22 cellular contexts compared by ENCODE assay signal in the genomic region with DNA sequence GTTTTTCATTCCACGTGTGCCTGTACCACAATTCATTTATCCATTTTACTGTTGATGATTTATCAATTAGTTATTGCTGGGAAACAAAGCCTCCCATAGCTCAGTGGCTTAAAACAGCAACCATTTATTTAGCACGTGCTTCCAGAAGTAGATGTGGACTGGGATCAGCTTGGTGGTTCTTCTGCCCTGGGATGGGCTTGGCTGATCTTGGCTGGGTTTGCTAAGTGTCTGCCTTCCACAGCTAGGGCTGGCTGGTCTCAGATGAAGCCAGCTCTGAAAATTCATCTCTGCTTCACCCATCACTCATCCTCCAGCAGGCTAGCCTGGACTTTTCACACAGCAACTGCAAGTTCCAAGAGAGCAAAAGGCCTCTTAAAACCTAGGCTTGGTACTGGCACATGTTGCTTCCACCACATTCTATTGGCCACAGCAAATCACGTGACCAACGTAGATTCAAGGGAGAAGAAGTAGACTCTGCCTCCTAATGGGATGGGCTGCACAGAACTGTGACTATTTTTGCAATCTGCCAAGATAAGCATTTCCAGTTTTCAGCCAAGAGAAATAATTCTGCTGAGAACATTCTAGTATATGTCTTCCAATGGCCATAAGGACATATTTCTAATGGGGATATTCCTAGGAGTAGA.
"Had no signal": no experiment of that assay in that cellular context is flagged by ENCODE, and none has a peak within 500 bp of the region (broad histone marks: within the 10 kb centered on the region; RNA-seq: fewer than 3 reads in every experiment).

No MANE protein-coding gene starts in this region.

- H3K4me1 ChIP-seq: vagina had no signal

- FAIRE-seq: frontal cortex had no signal

- H3K27ac ChIP-seq: vagina had no signal

- ATAC-seq: left ventricle myocardium superior; stimulated activated naive B cell treated with anti-CD40 and anti-IgM and Interleukin-4, amounts not matched to agents 10 μg/mL and 1 μg/mL and 100 μg/mL, for 72 hours had no signal

- H3K4me3 ChIP-seq: vagina had no signal

- H3K36me3 ChIP-seq: vagina had no signal

- H3K27me3 ChIP-seq: vagina had no signal

- DNase-seq: activated CD4-positive, alpha-beta T cell treated with anti-CD3 and anti-CD28 coated beads for 4 hours; activated CD4-positive, alpha-beta T cell treated with anti-CD3 and anti-CD28 coated beads, Interleukin-2, amount 50 U/mL, for 48 hours; activated CD4-positive, CD25-positive, alpha-beta regulatory T cell; activated CD8-positive, alpha-beta memory T cell treated with anti-CD3 and anti-CD28 coated beads, Interleukin-2, amount 50 U/mL, for 48 hours; activated naive CD4-positive, alpha-beta T cell treated with Interleukin-2 at 50 U/mL for 16 hours; activated naive CD8-positive, alpha-beta T cell treated with anti-CD3 and anti-CD28 coated beads, Interleukin-2, amount 10 ng/mL, durations not matched to agents 7 days and 5 days; activated T-cell treated with anti-CD3 and anti-CD28 coated beads, Interleukin-2, amount 50 U/mL, for 48 hours; amygdala; dermis blood vessel endothelial cell; effector CD8-positive, alpha-beta T cell; glutamatergic neuron; hippocampal formation; left ventricle myocardium superior; mammary epithelial cell; nephron progenitor cell; occipital lobe; stimulated activated CD4-positive, alpha-beta T cell treated with anti-CD3 and anti-CD28 coated beads, Interleukin-2, amount 100 ng/mL, for 48 hours; stimulated activated CD8-positive, alpha-beta memory T cell treated with anti-CD3 and anti-CD28 coated beads, Interleukin-4, amount 100 ng/mL, for 48 hours; stimulated activated naive B cell treated with anti-CD40 and anti-IgM and Interleukin-4, amounts not matched to agents 10 μg/mL and 1 μg/mL and 100 μg/mL, for 72 hours; trophoblast cell had no signal

- H3K9me3 ChIP-seq: vagina had no signal
